In genomic region chr19:29690842-29691241, GRCh38 we compare ENCODE assay signal across 8 cellular contexts. TPM values are rescaled to one million over a fixed set of nuclear protein-coding genes. Genes with fewer than 3 reads are reported as not detected.
A peak's percentile ranks its signal among the peaks of the same experiment; 100 is the strongest.
DNase-seq lines count a peak whose midpoint lies in the region; ATAC-seq, FAIRE-seq and TF ChIP-seq lines count a peak whose summit lies in the region.

No MANE protein-coding gene starts in this region.

- 0 out of 2 replicates have a peak, but pooled peaks have one; percentile 31 for TF ChIP-seq CTCF in A673 (conservative IDR thresholded peaks at IDR 0.05; ENCODE audit: low read depth, low read length)
- peak; percentile 42 for TF ChIP-seq CTCF in upper lobe of right lung (IDR thresholded peaks at IDR 0.05)

- no peaks in the 10 kb centered on the region for H3K4me1 ChIP-seq in A673 (ENCODE audit: insufficient read depth, low read length, poor library complexity, severe bottlenecking)
- no peaks in the 10 kb centered on the region for H3K4me1 ChIP-seq in upper lobe of right lung

- DNase-seq in A673 (ENCODE audit: low spot score) (peak; percentile 43), GM12892 (ENCODE audit: insufficient read length) (no peak), NCI-H748 (lab: John Stamatoyannopoulos, UW; ENCODE audit: unreplicated experiment) (peak; percentile 36), inferior parietal cortex (ENCODE audit: extremely low spot score) (peak; percentile 53), upper lobe of right lung (no peak), NCI-H510A (lab: John Stamatoyannopoulos, UW) (no peak)
- DNase-seq in activated gamma-delta T cell treated with anti-CD3 and anti-CD28 coated beads, Interleukin-2, amount 50 U/mL, for 16 hours (ENCODE audit: low read depth), result peak; percentile 38

- POLR2A ChIA-PET in A673 (lab: Charles Lee; ENCODE audit: low non-redundant PET), result no interaction called here

- no peak overlapping the region for H3K27ac ChIP-seq in A673 (ENCODE audit: low read depth, low read length, poor library complexity, severe bottlenecking)
- H3K27ac ChIP-seq in upper lobe of right lung, result no peak overlapping the region

- no peaks in the 10 kb centered on the region for H3K36me3 ChIP-seq in A673 (ENCODE audit: insufficient read depth, low read length, poor library complexity, severe bottlenecking)
- no peaks in the 10 kb centered on the region for H3K36me3 ChIP-seq in upper lobe of right lung

- H3K9me3 ChIP-seq in A673 (ENCODE audit: low read depth, low read length, poor library complexity, severe bottlenecking) (peaks cover 11% of the 10 kb centered on the region), upper lobe of right lung (peaks cover 3% of the 10 kb centered on the region)

- no peaks in the 10 kb centered on the region for H3K27me3 ChIP-seq in A673 (replicated peaks; ENCODE audit: insufficient read depth, low read depth, low read length, poor library complexity)
- no peaks in the 10 kb centered on the region for H3K27me3 ChIP-seq in upper lobe of right lung

- CTCF ChIA-PET in A673 (lab: Charles Lee), result no interaction called here

- no peak overlapping the region for H3K4me3 ChIP-seq in A673 (ENCODE audit: low read depth, low read length, poor library complexity, severe bottlenecking)
- H3K4me3 ChIP-seq in upper lobe of right lung, result no peak overlapping the region

- no peak for TF ChIP-seq POLR2A in GM12892 (IDR thresholded peaks at IDR 0.05; ENCODE audit: low read depth, low read length)

- FAIRE-seq in GM12892 (lab: Jason Lieb, UNC), result peak; percentile 62

- ATAC-seq in upper lobe of right lung (peak; percentile 63), GM19023 (IDR thresholded peaks at IDR 0.05; ENCODE audit: unreplicated experiment) (no peak)

- intact Hi-C loops in A673 (cut with micrococcal nuclease; ENCODE audit: unreplicated experiment) (loop anchor here (1.0 kb wide), 1 partner anchor 81 kb away; no protein-coding TSS in a partner anchor), upper lobe of right lung (cut with DNase I) (no loop called here)

- BruUV-seq in A673 (replicated peaks; lab: Mats Ljungman, UMichigan), result no TSS peak

RNA-seq across cellular contexts. Expression of gene C19orf12, which starts 24.2 kb away (rescaled TPM):
- 26.8 and 28.6 TPM in 2 replicates for total RNA-seq in A673 (2021)
- polyA plus RNA-seq in GM12892 (2012; ENCODE audit: missing spikeins), result 13.4 TPM
- total RNA-seq in upper lobe of right lung, result 22.1 TPM

RNA-seq across cellular contexts. Expression of gene PLEKHF1, which starts 25.6 kb away (rescaled TPM):
- not detected in 2 replicates for total RNA-seq in A673 (2021)
- 2.5 TPM for polyA plus RNA-seq in GM12892 (2012; ENCODE audit: missing spikeins)
- total RNA-seq in upper lobe of right lung, result 17.3 TPM

Comparison
In these comparisons a context has a peak if more than half of its experiments do, and no peak if none do; other contexts are left out.
1. DNase-seq: peak in A673 (single experiment), NCI-H748 (single experiment), activated gamma-delta T cell treated with anti-CD3 and anti-CD28 coated beads, Interleukin-2, amount 50 U/mL, for 16 hours (single experiment) and inferior parietal cortex (single experiment); none in GM12892 (single experiment), upper lobe of right lung (single experiment) and NCI-H510A (single experiment).
2. RNA of gene PLEKHF1, which starts 25.6 kb away (total RNA-seq): 17.3 TPM in upper lobe of right lung (single experiment); not detected in A673; every median in the first group is over 10 times any median in the second.